8 cellular contexts compared by ENCODE assay signal in the genomic region with DNA sequence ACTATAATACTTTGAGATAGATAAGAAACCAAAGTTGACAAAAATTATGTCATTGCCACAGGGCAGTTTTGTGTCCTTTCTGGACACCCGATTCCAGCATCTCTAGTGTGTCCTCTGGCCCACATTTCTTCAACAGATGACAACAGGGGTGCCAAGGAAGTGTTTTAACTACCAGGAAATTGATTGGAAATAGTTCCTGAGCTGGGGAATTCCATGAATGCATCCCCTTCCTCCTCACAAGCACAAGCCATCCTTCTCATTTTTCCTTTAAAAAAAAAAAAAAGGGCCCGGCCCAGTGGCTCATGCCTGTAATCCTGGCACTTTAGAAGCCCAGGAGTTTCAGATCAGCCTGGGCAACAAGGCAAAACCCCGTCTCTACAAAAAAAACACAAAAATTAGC. TPM values are rescaled to one million over a fixed set of nuclear protein-coding genes. Genes with fewer than 3 reads are reported as not detected.
DNase-seq lines count a peak whose midpoint lies in the region; ATAC-seq, FAIRE-seq and TF ChIP-seq lines count a peak whose summit lies in the region.

No MANE protein-coding gene starts in this region.

- H3K36me3 ChIP-seq in PC-3 (ENCODE audit: low read depth, low read length) (peaks cover 25% of the 10 kb centered on the region), H1 (ENCODE audit: control insufficient read depth in 2 of 4, insufficient read depth in 4 of 4, low read length in 3 of 4) (peaks cover 17 to 25% (median 21%) of the 10 kb centered on the region in 4 experiments)

- DNase-seq in PC-3 (no peak), H1 (ENCODE audit: low read depth in 1 of 2, low spot score in 2 of 2) (no peak), omental fat pad (ENCODE audit: low spot score) (no peak), hypothalamus (lab: John Stamatoyannopoulos, UW) (no peak), GDM1 (lab: John Stamatoyannopoulos, UW) (no peak)
- no peak for DNase-seq in central memory CD4-positive, alpha-beta T cell

- H3K9me3 ChIP-seq in PC-3 (ENCODE audit: low read length), result no peaks in the 10 kb centered on the region
- no peaks in the 10 kb centered on the region for H3K9me3 ChIP-seq in H1 (ENCODE audit: insufficient read depth in 2 of 2, low read depth in 1 of 2, low read length in 1 of 2)

- H2AFZ ChIP-seq in PC-3 (ENCODE audit: low read length) (peak overlapping the region; percentile 74), H1 (ENCODE audit: low read length) (no peak overlapping the region)

- WGBS in H1 (ENCODE audit: extremely low coverage in 1 of 2, insufficient coverage in 1 of 2, insufficient read length in 1 of 2, insufficient replicate concordance in 2 of 2, low coverage in 1 of 2, low lambda C conversion rate in 2 of 2, missing lambda C conversion rate in 1 of 2), 2 experiments, result 89% methylated on average over 3 of the region's 3 CpGs; no CpG with 5 or more reads in 1 of the 2 experiments

- FAIRE-seq in H1 (lab: Jason Lieb, UNC), result no peak

- TSS peak; percentile 99 for BruUV-seq in PC-3 (replicated peaks; lab: Mats Ljungman, UMichigan)

- no peak overlapping the region; the same call in 1 of the 2 replicates for H3K4me3 ChIP-seq in PC-3 (ENCODE audit: low read length)
- H3K4me3 ChIP-seq in H1 (ENCODE audit: extremely low read depth in 1 of 4, insufficient read depth in 2 of 4, low read depth in 3 of 4, low read length in 4 of 4), result peak overlapping the region in 3 of 4 experiments; percentile 18 to 80 (median 23); a peak in 4 of 8 replicates

- H3K9me2 ChIP-seq in PC-3 (replicated peaks; ENCODE audit: low read length), result no peaks in the 10 kb centered on the region

- no peak for TF ChIP-seq EP300 in H1 (IDR thresholded peaks at IDR 0.05; ENCODE audit: borderline replicate concordance in 1 of 2, low read depth in 2 of 2, low read length in 2 of 2)

- no peak overlapping the region for H3K18ac ChIP-seq in H1 (ENCODE audit: extremely low read depth, low read length)

- TF ChIP-seq POLR2A in H1 (IDR thresholded peaks at IDR 0.05; ENCODE audit: control extremely low read depth in 1 of 2, low read depth in 2 of 2, low read length in 2 of 2), result no peak

- H3F3A ChIP-seq in PC-3 (ENCODE audit: low read length, unreplicated experiment), result peaks cover 13% of the 10 kb centered on the region

- no peak overlapping the region for H2BK120ac ChIP-seq in H1 (replicated peaks; ENCODE audit: low read depth, low read length)

- no peak overlapping the region for H3K14ac ChIP-seq in H1 (ENCODE audit: insufficient read length)

- H3K4me1 ChIP-seq in PC-3 (ENCODE audit: insufficient read depth, low read length), result peaks cover 21% of the 10 kb centered on the region
- H3K4me1 ChIP-seq in H1 (replicated peaks in 1 of 4; ENCODE audit: control insufficient read depth in 3 of 4, insufficient read depth in 4 of 4, low read length in 3 of 4), result peaks cover 0 to 5% (median 0%) of the 10 kb centered on the region in 4 experiments; a peak in 1 of 7 replicates

- H4K20me1 ChIP-seq in PC-3 (ENCODE audit: low read length) (no peaks in the 10 kb centered on the region), H1 (replicated peaks in 1 of 2; ENCODE audit: control insufficient read depth in 1 of 2, insufficient read depth in 2 of 2, low read length in 2 of 2) (peaks cover 0 to 3% of the 10 kb centered on the region in 2 experiments)

- H3K79me2 ChIP-seq in PC-3 (ENCODE audit: low read length) (peaks cover 24% of the 10 kb centered on the region), H1 (ENCODE audit: control insufficient read depth in 1 of 2, insufficient read depth in 2 of 2, low read length in 2 of 2) (no peaks in the 10 kb centered on the region)

- ATAC-seq in PC-3, result no peak
- peak; percentile 0 for ATAC-seq in omental fat pad (ENCODE audit: low FRiP score)
- ATAC-seq in HG03196 (IDR thresholded peaks at IDR 0.05; ENCODE audit: unreplicated experiment), result no peak

- no peak for TF ChIP-seq RAD21 in H1 (IDR thresholded peaks at IDR 0.05 in 1 of 2, conservative IDR thresholded peaks at IDR 0.05 in 1 of 2; ENCODE audit: low read depth in 2 of 2, low read length in 2 of 2)

- H2BK15ac ChIP-seq in H1 (ENCODE audit: low read length), result no peak overlapping the region

- H2AK5ac ChIP-seq in H1 (ENCODE audit: low read depth, low read length), result no peak overlapping the region

- H4K5ac ChIP-seq in H1 (ENCODE audit: insufficient read length, low read depth, low read length), result no peak overlapping the region

- H2BK12ac ChIP-seq in H1 (ENCODE audit: low read depth, low read length), result no peak overlapping the region

- POLR2A ChIA-PET in PC-3 (lab: Charles Lee; ENCODE audit: unreplicated experiment), result interaction anchor here (0.6 to 1.2 kb wide), 3 partner anchors 31 to 131 kb away, joined by 4 to 20 read pairs (median 6); partner anchors contain the start of genes EEF1G and TUT1
- POLR2A ChIA-PET in H1 (lab: Charles Lee; ENCODE audit: partially characterized antibody), result interaction anchor here (0.6 to 8.6 kb wide), 26 partner anchors 9 to 233 kb away, joined by 3 to 83 read pairs (median 6); partner anchors contain the start of genes BSCL2, C11orf98, CSKMT and EEF1G

- no peak for TF ChIP-seq CTCF in C4-2B (conservative IDR thresholded peaks at IDR 0.05)
- no peak for TF ChIP-seq CTCF in PC-3 (conservative IDR thresholded peaks at IDR 0.05; ENCODE audit: low read depth, low read length)
- TF ChIP-seq CTCF in H1 (IDR thresholded peaks at IDR 0.05; ENCODE audit: control extremely low read depth in 1 of 3, insufficient read depth in 1 of 3, low read depth in 1 of 3, low read length in 3 of 3), result no peak
- no peak for TF ChIP-seq CTCF in omental fat pad (IDR thresholded peaks at IDR 0.05)

- H3K23me2 ChIP-seq in H1 (ENCODE audit: low read depth, low read length), result peaks cover 4% of the 10 kb centered on the region; the same call in 1 of the 2 replicates

- no peak overlapping the region for H2BK20ac ChIP-seq in H1 (ENCODE audit: low read length)

- H3K56ac ChIP-seq in H1 (replicated peaks; ENCODE audit: insufficient read length, low read depth, low read length), result no peak overlapping the region

- no peak overlapping the region for H2BK5ac ChIP-seq in H1 (ENCODE audit: low read depth, low read length)

- no peaks in the 10 kb centered on the region for H3K79me1 ChIP-seq in H1 (ENCODE audit: low read depth, low read length)

- no peak overlapping the region for H3K23ac ChIP-seq in H1 (ENCODE audit: insufficient read length)

- H4K91ac ChIP-seq in H1 (replicated peaks; ENCODE audit: insufficient read length, low read length), result no peak overlapping the region

- no peak overlapping the region for H3K4ac ChIP-seq in H1 (replicated peaks; ENCODE audit: insufficient read length, low read depth, low read length)

- peak overlapping the region; percentile 41 for H3K9ac ChIP-seq in PC-3 (ENCODE audit: low read length)
- H3K9ac ChIP-seq in H1 (replicated peaks in 1 of 4; ENCODE audit: extremely low read depth in 1 of 4, low read depth in 3 of 4, low read length in 3 of 4), result no peak overlapping the region; a peak in 1 of 7 replicates

- intact Hi-C loops in PC-3 (cut with micrococcal nuclease), result loop anchor here (2.0 kb wide), 1 partner anchor 30 kb away; the partner anchor contains the start of gene INTS5

- H3K4me2 ChIP-seq in PC-3 (ENCODE audit: low read length) (peak overlapping the region; percentile 84), H1 (ENCODE audit: insufficient read depth in 1 of 2, low read depth in 2 of 2, low read length in 2 of 2) (peak overlapping the region; percentile 59 to 66)

- H3K27ac ChIP-seq in C4-2B (peak overlapping the region; percentile 96), PC-3 (ENCODE audit: low read length) (peak overlapping the region; percentile 79), H1 (ENCODE audit: low read depth, low read length) (peak overlapping the region; percentile 46; the same call in 1 of the 2 replicates)

- H3K27me3 ChIP-seq in PC-3 (ENCODE audit: low read length) (no peaks in the 10 kb centered on the region), H1 (replicated peaks in 1 of 4; ENCODE audit: control insufficient read depth in 3 of 4, extremely low read depth in 1 of 4, insufficient read depth in 3 of 4, low read length in 3 of 4) (no peaks in the 10 kb centered on the region)

- H4K8ac ChIP-seq in H1 (ENCODE audit: extremely low read depth, insufficient read depth, low read length), result no peak overlapping the region

- CTCF ChIA-PET in PC-3 (lab: Charles Lee), result interaction anchor here (0.5 to 1.3 kb wide), 4 partner anchors 43 to 156 kb away, joined by 3 to 6 read pairs (median 4); partner anchors contain the start of genes C11orf98, CSKMT and TAF6L
- CTCF ChIA-PET in H1 (lab: Charles Lee; ENCODE audit: partially characterized antibody), result interaction anchor here (1.0 to 3.5 kb wide), 6 partner anchors 12 to 177 kb away, joined by 3 to 25 read pairs (median 4); partner anchors contain the start of genes C11orf98 and CSKMT

RNA-seq across cellular contexts. Expression of gene B3GAT3, which starts 0.7 kb away (rescaled TPM):
- total RNA-seq in PC-3 (2014; rRNA removed) (65.8 and 76.3 TPM in 2 replicates), omental fat pad (10 to 100 TPM; 18.8 to 40.7 (median 23.2) TPM)
- total RNA-seq in H1 (2021; fragmentation: NEBNext Ultra II Directional; extraction: Animal tissue kit (Norgen Biotek cat#: 25700)), result 28.0 and 34.5 TPM in 2 replicates
- 39.0 and 57.7 TPM in 2 replicates for polyA plus RNA-seq in H1 (2011; rRNA removed)
- 47.9 TPM for polyA plus RNA-seq in H1 (2011; cell fraction: cytosol; rRNA removed)
- 132 TPM for polyA plus RNA-seq in H1 (2011; cell fraction: nucleus; rRNA removed)
- 19.8 to 36.5 TPM (median 35.3 TPM) in 4 replicates for polyA plus RNA-seq in H1 (2012, experiment 1 of 2)
- polyA plus RNA-seq in H1 (2012, experiment 2 of 2), result 22.3 TPM
- polyA plus RNA-seq in H1 (2013, experiment 1 of 2), result 20.2 TPM
- 20.9 TPM for polyA plus RNA-seq in H1 (2013, experiment 2 of 2)
- polyA minus RNA-seq in H1 (2011; rRNA and poly(A)+ RNA removed), result 6.2 and 8.5 TPM in 2 replicates
- 13.8 TPM for polyA minus RNA-seq in H1 (2011; cell fraction: cytosol; rRNA and poly(A)+ RNA removed)
- polyA minus RNA-seq in H1 (2011; cell fraction: nucleus; rRNA and poly(A)+ RNA removed), result 11.2 TPM

RNA-seq across cellular contexts. Expression of gene ROM1, which starts 9.4 kb away (rescaled TPM):
- total RNA-seq in PC-3 (2014; rRNA removed) (5.8 and 13.9 TPM in 2 replicates), omental fat pad (10 to 100 TPM in 3 of 4 donors, 1 to 10 TPM in 1; 7.9 to 12.7 (median 11.4) TPM)
- total RNA-seq in H1 (2021; fragmentation: NEBNext Ultra II Directional; extraction: Animal tissue kit (Norgen Biotek cat#: 25700)), result 0.55 and 2.2 TPM in 2 replicates
- 0.86 and 0.91 TPM in 2 replicates for polyA plus RNA-seq in H1 (2011; rRNA removed)
- polyA plus RNA-seq in H1 (2011; cell fraction: cytosol; rRNA removed), result 1.0 TPM
- polyA plus RNA-seq in H1 (2011; cell fraction: nucleus; rRNA removed), result 1.1 TPM
- 1.8 to 2.8 TPM (median 2.1 TPM) in 4 replicates for polyA plus RNA-seq in H1 (2012, experiment 1 of 2)
- polyA plus RNA-seq in H1 (2012, experiment 2 of 2), result 1.3 TPM
- polyA plus RNA-seq in H1 (2013, experiment 1 of 2), result 0.55 TPM
- polyA plus RNA-seq in H1 (2013, experiment 2 of 2), result 0.64 TPM
- 1.7 TPM in 1 of 2 replicates, not detected in the other for polyA minus RNA-seq in H1 (2011; rRNA and poly(A)+ RNA removed)
- not detected for polyA minus RNA-seq in H1 (2011; cell fraction: cytosol; rRNA and poly(A)+ RNA removed)
- not detected for polyA minus RNA-seq in H1 (2011; cell fraction: nucleus; rRNA and poly(A)+ RNA removed)

RNA-seq across cellular contexts. Expression of gene EML3, which starts 9.9 kb away (rescaled TPM):
- total RNA-seq in PC-3 (2014; rRNA removed) (32.8 and 50.6 TPM in 2 replicates), omental fat pad (10 to 100 TPM; 40.7 to 68.6 (median 52.0) TPM)
- 29.9 and 31.2 TPM in 2 replicates for total RNA-seq in H1 (2021; fragmentation: NEBNext Ultra II Directional; extraction: Animal tissue kit (Norgen Biotek cat#: 25700))
- polyA plus RNA-seq in H1 (2011; rRNA removed), result 19.2 and 30.1 TPM in 2 replicates
- 18.9 TPM for polyA plus RNA-seq in H1 (2011; cell fraction: cytosol; rRNA removed)
- 101 TPM for polyA plus RNA-seq in H1 (2011; cell fraction: nucleus; rRNA removed)
- 22.0 to 32.1 TPM (median 25.2 TPM) in 4 replicates for polyA plus RNA-seq in H1 (2012, experiment 1 of 2)
- polyA plus RNA-seq in H1 (2012, experiment 2 of 2), result 23.4 TPM
- polyA plus RNA-seq in H1 (2013, experiment 1 of 2), result 18.3 TPM
- 15.2 TPM for polyA plus RNA-seq in H1 (2013, experiment 2 of 2)
- 13.6 and 15.8 TPM in 2 replicates for polyA minus RNA-seq in H1 (2011; rRNA and poly(A)+ RNA removed)
- 11.3 TPM for polyA minus RNA-seq in H1 (2011; cell fraction: cytosol; rRNA and poly(A)+ RNA removed)
- polyA minus RNA-seq in H1 (2011; cell fraction: nucleus; rRNA and poly(A)+ RNA removed), result 15.3 TPM

RNA-seq across cellular contexts. Expression of gene MTA2, which starts 20.8 kb away (rescaled TPM):
- 193 and 259 TPM in 2 replicates for total RNA-seq in PC-3 (2014; rRNA removed)
- 114 and 117 TPM in 2 replicates for total RNA-seq in H1 (2021; fragmentation: NEBNext Ultra II Directional; extraction: Animal tissue kit (Norgen Biotek cat#: 25700))
- 25.7 and 32.2 TPM in 2 replicates for polyA plus RNA-seq in H1 (2011; rRNA removed)
- 35.3 TPM for polyA plus RNA-seq in H1 (2011; cell fraction: cytosol; rRNA removed)
- polyA plus RNA-seq in H1 (2011; cell fraction: nucleus; rRNA removed), result 66.3 TPM
- 98.7 to 112 TPM (median 111 TPM) in 4 replicates for polyA plus RNA-seq in H1 (2012, experiment 1 of 2)
- polyA plus RNA-seq in H1 (2012, experiment 2 of 2), result 79.2 TPM
- polyA plus RNA-seq in H1 (2013, experiment 1 of 2), result 45.4 TPM
- polyA plus RNA-seq in H1 (2013, experiment 2 of 2), result 44.6 TPM
- 69.4 and 71.5 TPM in 2 replicates for polyA minus RNA-seq in H1 (2011; rRNA and poly(A)+ RNA removed)
- 41.7 TPM for polyA minus RNA-seq in H1 (2011; cell fraction: cytosol; rRNA and poly(A)+ RNA removed)
- polyA minus RNA-seq in H1 (2011; cell fraction: nucleus; rRNA and poly(A)+ RNA removed), result 48.7 TPM
- 100 to 1,000 TPM in 2 of 4 donors, 10 to 100 TPM in 2; 77.1 to 172 (median 89.6) TPM for total RNA-seq in omental fat pad

RNA-seq across cellular contexts. Expression of gene GANAB, which starts 23.9 kb away (rescaled TPM):
- total RNA-seq in PC-3 (2014; rRNA removed) (274 and 290 TPM in 2 replicates), omental fat pad (100 to 1,000 TPM; 108 to 166 (median 128) TPM)
- total RNA-seq in H1 (2021; fragmentation: NEBNext Ultra II Directional; extraction: Animal tissue kit (Norgen Biotek cat#: 25700)), result 326 and 330 TPM in 2 replicates
- polyA plus RNA-seq in H1 (2011; rRNA removed), result 289 and 297 TPM in 2 replicates
- polyA plus RNA-seq in H1 (2011; cell fraction: cytosol; rRNA removed), result 275 TPM
- 508 TPM for polyA plus RNA-seq in H1 (2011; cell fraction: nucleus; rRNA removed)
- polyA plus RNA-seq in H1 (2012, experiment 1 of 2), result 262 to 319 TPM (median 285 TPM) in 4 replicates
- 291 TPM for polyA plus RNA-seq in H1 (2012, experiment 2 of 2)
- 382 TPM for polyA plus RNA-seq in H1 (2013, experiment 1 of 2)
- polyA plus RNA-seq in H1 (2013, experiment 2 of 2), result 320 TPM
- 365 and 405 TPM in 2 replicates for polyA minus RNA-seq in H1 (2011; rRNA and poly(A)+ RNA removed)
- 182 TPM for polyA minus RNA-seq in H1 (2011; cell fraction: cytosol; rRNA and poly(A)+ RNA removed)
- polyA minus RNA-seq in H1 (2011; cell fraction: nucleus; rRNA and poly(A)+ RNA removed), result 152 TPM

Comparison
In these comparisons a context has a peak if more than half of its experiments do, and no peak if none do; other contexts are left out.
1. H3K27ac ChIP-seq: peak in every context shown above with its lines; median percentile 96 in C4-2B; 79 in PC-3; 46 in H1.